ENCODE assay signal across 24 cellular contexts in the genomic region with DNA sequence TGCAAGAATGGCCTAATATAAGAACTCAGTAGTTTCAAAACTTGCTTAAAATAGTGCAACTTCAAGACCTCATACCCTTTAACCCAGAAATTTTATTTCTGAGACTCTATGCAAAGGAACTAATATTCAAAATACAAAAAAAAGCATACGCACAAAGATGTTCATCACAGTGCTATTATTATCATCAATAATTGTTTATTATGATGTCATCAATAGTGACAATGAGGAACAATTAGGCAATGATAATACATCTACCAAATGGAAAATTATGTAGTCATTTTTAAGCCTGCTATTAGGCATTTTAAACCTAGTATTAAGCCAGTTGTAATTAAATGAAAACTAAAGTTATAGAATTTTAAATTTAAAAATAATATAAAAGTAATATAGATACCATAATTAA. TPM values are rescaled to one million over a fixed set of nuclear protein-coding genes. Genes with fewer than 3 reads are reported as not detected.
DNase-seq lines count a peak whose midpoint lies in the region; ATAC-seq, FAIRE-seq and TF ChIP-seq lines count a peak whose summit lies in the region.
"Had no signal": no experiment of that assay in that cellular context is flagged by ENCODE, and none has a peak within 500 bp of the region (broad histone marks: within the 10 kb centered on the region; RNA-seq: fewer than 3 reads in every experiment).

No MANE protein-coding gene starts in this region.

- H3K79me2 ChIP-seq in HepG2 (ENCODE audit: insufficient read depth, low read length) (no peaks in the 10 kb centered on the region), K562 (ENCODE audit: control insufficient read depth, insufficient read depth, low read length) (no peaks in the 10 kb centered on the region), neural cell (replicated peaks; ENCODE audit: insufficient read depth, low read length) (peaks cover 81% of the 10 kb centered on the region)

- CTCF ChIA-PET in HepG2 (lab: Yijun Ruan, JAX; ENCODE audit: low intra/inter-chr PET ratio, low total read pairs) (no interaction called here), K562 (lab: Yijun Ruan, JAX; ENCODE audit: low intra/inter-chr PET ratio) (no interaction called here)

- H3F3A ChIP-seq in neural cell (ENCODE audit: insufficient read depth, low read length, poor library complexity, severe bottlenecking), result no peaks in the 10 kb centered on the region

- H4K20me1 ChIP-seq in HepG2 (ENCODE audit: insufficient read depth, low read length) (no peaks in the 10 kb centered on the region), K562 (replicated peaks; ENCODE audit: control insufficient read depth, insufficient read depth, low read length) (no peaks in the 10 kb centered on the region), neural cell (ENCODE audit: insufficient read depth) (no peaks in the 10 kb centered on the region)

- intact Hi-C loops in HepG2 (cut with micrococcal nuclease; ENCODE audit: unreplicated experiment) (no loop called here), right lobe of liver (cut with DNase I) (no loop called here), K562 (cut with micrococcal nuclease) (loop anchor here (5.0 kb wide), 1 partner anchor 127 kb away; no protein-coding TSS in a partner anchor), adrenal gland (cut with DNase I) (no loop called here)

- ATAC-seq in HepG2, result no peak
- ATAC-seq in right lobe of liver, result no peak
- ATAC-seq in K562, result no peak
- ATAC-seq in HG02973 (IDR thresholded peaks at IDR 0.05; ENCODE audit: unreplicated experiment), result no peak

- no peak overlapping the region for H3K4me2 ChIP-seq in HepG2 (ENCODE audit: low read depth, low read length)
- no peak overlapping the region for H3K4me2 ChIP-seq in K562 (ENCODE audit: insufficient read depth, low read length)
- no peak overlapping the region for H3K4me2 ChIP-seq in neural cell (ENCODE audit: low read length)

- H3K36me3 ChIP-seq in HepG2 (replicated peaks in 1 of 2; ENCODE audit: control insufficient read depth in 1 of 2, insufficient read depth in 2 of 2, low read length in 2 of 2), result no peaks in the 10 kb centered on the region
- no peaks in the 10 kb centered on the region for H3K36me3 ChIP-seq in right lobe of liver
- H3K36me3 ChIP-seq in K562 (ENCODE audit: control insufficient read depth, insufficient read depth, low read length), result no peaks in the 10 kb centered on the region
- H3K36me3 ChIP-seq in neural cell (ENCODE audit: insufficient read depth, low read length), result no peaks in the 10 kb centered on the region
- no peaks in the 10 kb centered on the region for H3K36me3 ChIP-seq in adrenal gland (replicated peaks in 1 of 2)
- H3K36me3 ChIP-seq: BE2C had no signal

- H3K9me3 ChIP-seq in HepG2 (ENCODE audit: low read length) (no peaks in the 10 kb centered on the region), right lobe of liver (no peaks in the 10 kb centered on the region), K562 (replicated peaks; ENCODE audit: control insufficient read depth, insufficient read depth, low read depth, low read length) (no peaks in the 10 kb centered on the region), neural cell (ENCODE audit: low read length) (no peaks in the 10 kb centered on the region), adrenal gland (replicated peaks in 1 of 3) (no peaks in the 10 kb centered on the region)
- H3K9me3 ChIP-seq: BE2C had no signal

- no peak for TF ChIP-seq EP300 in HepG2 (IDR thresholded peaks at IDR 0.05; ENCODE audit: low read depth in 2 of 2, low read length in 2 of 2)
- no peak for TF ChIP-seq EP300 in HepG2 (CRISPR knock-in tag; IDR thresholded peaks at IDR 0.05; ENCODE audit: borderline replicate concordance)
- TF ChIP-seq EP300 in K562 (IDR thresholded peaks at IDR 0.05; ENCODE audit: low read length), result no peak
- no peak for TF ChIP-seq EP300 in neural cell (conservative IDR thresholded peaks at IDR 0.05; ENCODE audit: poor library complexity, severe bottlenecking)

- TF ChIP-seq CTCF in HepG2 (CRISPR knock-in tag; IDR thresholded peaks at IDR 0.05) (no peak), right lobe of liver (IDR thresholded peaks at IDR 0.05) (no peak), K562 (IDR thresholded peaks at IDR 0.05 in 2 of 3, conservative IDR thresholded peaks at IDR 0.05 in 1 of 3; ENCODE audit: insufficient read depth in 2 of 3, low read depth in 1 of 3, low read length in 3 of 3) (no peak), neural cell (IDR thresholded peaks at IDR 0.05; ENCODE audit: poor library complexity, severe bottlenecking) (no peak), adrenal gland (IDR thresholded peaks at IDR 0.05) (no peak)

- in situ Hi-C loops in HepG2 (cut with HindIII; ENCODE audit: extremely low pct_ligation_motif_present, low pct_unique_long_range_greater_than_20kb), result no loop called here
- in situ Hi-C loops in K562 (cut with MboI), result no loop called here

- no peak for TF ChIP-seq RAD21 in HepG2 (CRISPR knock-in tag; IDR thresholded peaks at IDR 0.05)
- no peak for TF ChIP-seq RAD21 in K562 (CRISPR knock-in tag; conservative IDR thresholded peaks at IDR 0.05 in 1 of 2, IDR thresholded peaks at IDR 0.05 in 1 of 2)
- no peak for TF ChIP-seq RAD21 in neural cell (conservative IDR thresholded peaks at IDR 0.05)

- H3K4me1 ChIP-seq in HepG2 (ENCODE audit: insufficient read depth, low read length) (peaks cover 6% of the 10 kb centered on the region), right lobe of liver (peaks cover 0 to 5% (median 0%) of the 10 kb centered on the region in 4 donors), K562 (replicated peaks in 1 of 2; ENCODE audit: control insufficient read depth in 2 of 2, insufficient read depth in 2 of 2, low read length in 2 of 2) (peaks cover 3 to 11% of the 10 kb centered on the region in 2 experiments; a peak in 2 of 5 replicates), adrenal gland (replicated peaks in 1 of 2) (peaks cover 0 to 5% of the 10 kb centered on the region in 2 donors)
- H3K4me1 ChIP-seq: BE2C had no signal

- 49% methylated on average over 1 of the region's 1 CpG for WGBS in HepG2 (ENCODE audit: low lambda C conversion rate)
- WGBS in right lobe of liver (ENCODE audit: insufficient coverage, low coverage, low lambda C conversion rate, missing lambda C conversion rate), result 83% methylated on average over 1 of the region's 1 CpG
- 68% methylated on average over 1 of the region's 1 CpG for WGBS in K562 (ENCODE audit: insufficient coverage, low coverage, missing lambda C conversion rate)
- 72 to 84% (median 81%) methylated on average over 1 of the region's 1 CpG for WGBS in adrenal gland, 4 donors

- BruUV-seq in HepG2 (replicated peaks; lab: Mats Ljungman, UMichigan) (no TSS peak), K562 (replicated peaks; lab: Mats Ljungman, UMichigan) (no TSS peak)

- H3K9me1 ChIP-seq in K562 (ENCODE audit: control insufficient read depth, insufficient read depth, low read length), result no peaks in the 10 kb centered on the region

- H2AFZ ChIP-seq in HepG2 (ENCODE audit: low read length), result no peak overlapping the region
- no peak overlapping the region for H2AFZ ChIP-seq in K562 (ENCODE audit: low read depth, low read length)
- H2AFZ ChIP-seq in neural cell (ENCODE audit: low read depth, low read length), result no peak overlapping the region

- H3K27ac ChIP-seq in HepG2 (ENCODE audit: extremely low read length, insufficient read depth, low read length), result no peak overlapping the region
- H3K27ac ChIP-seq in right lobe of liver, result no peak overlapping the region
- H3K27ac ChIP-seq in K562 (ENCODE audit: extremely low read depth, low read depth, low read length), result no peak overlapping the region
- no peak overlapping the region for H3K27ac ChIP-seq in neural cell (ENCODE audit: low read length)
- H3K27ac ChIP-seq in adrenal gland, result no peak overlapping the region
- H3K27ac ChIP-seq: 22Rv1 had no signal

- H3K9ac ChIP-seq in HepG2 (ENCODE audit: insufficient read depth, low read depth, low read length) (no peak overlapping the region), K562 (ENCODE audit: insufficient read depth in 1 of 2, low read depth in 2 of 2, low read length in 2 of 2) (no peak overlapping the region), neural cell (ENCODE audit: low read length) (no peak overlapping the region)

- TF ChIP-seq POLR2A in HepG2 (IDR thresholded peaks at IDR 0.05; ENCODE audit: insufficient read depth in 1 of 2, low read depth in 2 of 2, low read length in 2 of 2) (no peak), right lobe of liver (IDR thresholded peaks at IDR 0.05) (no peak), K562 (conservative IDR thresholded peaks at IDR 0.05) (no peak), adrenal gland (IDR thresholded peaks at IDR 0.05) (no peak)

- no peaks in the 10 kb centered on the region for H3K9me2 ChIP-seq in neural cell (ENCODE audit: insufficient read depth, low read length)

- FAIRE-seq in HepG2 (lab: Jason Lieb, UNC) (no peak), K562 (lab: Jason Lieb, UNC) (no peak)
- FAIRE-seq: GM12891, GM19239, H1, HTR-8/SVneo had no signal

- H3K4me3 ChIP-seq in HepG2 (replicated peaks in 1 of 3; ENCODE audit: insufficient read depth in 1 of 3, low read depth in 2 of 3, low read length in 3 of 3) (no peak overlapping the region), right lobe of liver (no peak overlapping the region), K562 (no peak overlapping the region), neural cell (ENCODE audit: low read length) (peak overlapping the region; percentile 6), adrenal gland (no peak overlapping the region)

- H3K27me3 ChIP-seq in HepG2 (ENCODE audit: control insufficient read depth in 1 of 2, insufficient read depth in 2 of 2, low read length in 2 of 2) (peaks cover 1 to 20% of the 10 kb centered on the region in 2 experiments; a peak in 4 of 5 replicates), right lobe of liver (no peaks in the 10 kb centered on the region), K562 (ENCODE audit: control insufficient read depth in 2 of 2, insufficient read depth in 2 of 2, low read length in 2 of 2) (no peaks in the 10 kb centered on the region), neural cell (ENCODE audit: insufficient read depth, low read depth, low read length) (no peaks in the 10 kb centered on the region), adrenal gland (no peaks in the 10 kb centered on the region)
- H3K27me3 ChIP-seq: BE2C had no signal

- POLR2A ChIA-PET in HepG2 (lab: Yijun Ruan, JAX) (no interaction called here), K562 (lab: Yijun Ruan, JAX) (no interaction called here)

- no peak for DNase-seq in HepG2 (ENCODE audit: low spot score)
- DNase-seq in right lobe of liver, result no peak
- DNase-seq in K562 (ENCODE audit: extremely low read depth in 1 of 4, low spot score in 3 of 4), result no peak
- DNase-seq in hippocampal formation (lab: John Stamatoyannopoulos, UW), result no peak
- no peak for DNase-seq in globus pallidus (ENCODE audit: low spot score)
- DNase-seq in adrenal gland, result no peak
- DNase-seq: BE2C; CD4-positive, CD25-positive, alpha-beta regulatory T cell; CD8-positive, alpha-beta memory T cell; COR-L47; DMS 273 treated with DMSO at 0.1 percent for 48 hours; DMS53; DND-41; EL; H9 had no signal

RNA-seq across cellular contexts. Expression of a gene that starts 3.3 kb away (rescaled TPM):
- total RNA-seq in HepG2 (2016; rRNA removed; fragmentation: Illumina TruSeq; extraction: Trizol) (0.22 and 0.38 TPM in 2 replicates), right lobe of liver (1 to 10 TPM in 5 of 6 experiments, under 1 TPM in 1; 0.92 to 7.2 (median 3.9) TPM), K562 (2014; rRNA removed) (1.5 and 2.0 TPM in 2 replicates), K562 (2014; rRNA removed; fragmentation: Illumina TruSeq; extraction: Trizol) (2.1 and 2.3 TPM in 2 replicates), K562 (2015; rRNA removed; fragmentation: Illumina TruSeq; extraction: Trizol) (1.6 and 2.6 TPM in 2 replicates), K562 (2021) (1.7 and 2.1 TPM in 2 replicates), adrenal gland (1 to 10 TPM in 5 of 8 donors, under 1 TPM in 3; 0.06 to 6.3 (median 1.9) TPM)
- total RNA-seq in HepG2 (2016; cell fraction: cytosol; rRNA removed; fragmentation: Illumina TruSeq; extraction: Trizol; ENCODE audit: low read depth), result 0.30 and 0.71 TPM in 2 replicates
- 0.24 and 0.46 TPM in 2 replicates for total RNA-seq in HepG2 (2016; cell fraction: insoluble cytoplasmic fraction; rRNA removed; fragmentation: Illumina TruSeq; extraction: Trizol)
- total RNA-seq in HepG2 (2016; cell fraction: membrane; rRNA removed; fragmentation: Illumina TruSeq; extraction: Trizol), result 0.21 and 0.37 TPM in 2 replicates
- 0.25 and 0.47 TPM in 2 replicates for total RNA-seq in HepG2 (2016; cell fraction: nucleus; rRNA removed; fragmentation: Illumina TruSeq; extraction: Trizol)
- polyA plus RNA-seq in HepG2 (2011; rRNA removed) (0.07 and 0.13 TPM in 2 replicates), K562 (2011; rRNA removed) (0.41 and 1.7 TPM in 2 replicates), K562 (2014; fragmentation: Illumina TruSeq; extraction: Trizol) (1.5 TPM in 2 replicates), K562 (2014; fragmentation: Nextera tagmentation; extraction: Ambion mirVana) (under 1 TPM; 0.63 to 0.78 TPM), K562 (2014; rRNA removed) (0.80 and 1.2 TPM in 2 replicates), neural cell (84.6 and 88.1 TPM in 2 replicates), adrenal gland (1 to 10 TPM; 2.4 to 7.6 (median 5.2) TPM)
- 0.04 and 0.10 TPM in 2 replicates for polyA plus RNA-seq in HepG2 (2011; cell fraction: cytosol; rRNA removed)
- 0.08 and 0.19 TPM in 2 replicates for polyA plus RNA-seq in HepG2 (2011; cell fraction: nucleus; rRNA removed)
- 0.20 TPM in 1 of 2 replicates, not detected in the other for polyA plus RNA-seq in HepG2 (2012)
- not detected in 2 replicates for polyA plus RNA-seq in HepG2 (2016; cell fraction: cytosol; fragmentation: Illumina TruSeq; extraction: Trizol; ENCODE audit: low read depth)
- 0.29 and 0.39 TPM in 2 replicates for polyA plus RNA-seq in HepG2 (2016; cell fraction: insoluble cytoplasmic fraction; fragmentation: Illumina TruSeq; extraction: Trizol; ENCODE audit: low read depth)
- 0.14 TPM in 1 of 2 replicates, not detected in the other for polyA plus RNA-seq in HepG2 (2016; cell fraction: membrane; fragmentation: Illumina TruSeq; extraction: Trizol; ENCODE audit: low read depth)
- 0.44 and 0.72 TPM in 2 replicates for polyA plus RNA-seq in HepG2 (2016; cell fraction: nucleus; fragmentation: Illumina TruSeq; extraction: Trizol; ENCODE audit: insufficient read depth, low read depth)
- 0.35 TPM in 1 of 2 replicates, not detected in the other for polyA minus RNA-seq in HepG2 (2011; rRNA and poly(A)+ RNA removed; ENCODE audit: low replicate concordance)
- not detected in 2 replicates for polyA minus RNA-seq in HepG2 (2011; cell fraction: cytosol; rRNA and poly(A)+ RNA removed)
- not detected in 2 replicates for polyA minus RNA-seq in HepG2 (2011; cell fraction: nucleus; rRNA and poly(A)+ RNA removed)
- 3.6 and 9.3 TPM in 2 replicates for total RNA-seq in K562 (2011; cell fraction: chromatin; rRNA removed; ENCODE audit: low replicate concordance)
- 1.3 and 1.4 TPM in 2 replicates for total RNA-seq in K562 (2011; cell fraction: nucleolus; rRNA removed)
- total RNA-seq in K562 (2011; cell fraction: nucleoplasm; rRNA removed), result 2.1 and 6.4 TPM in 2 replicates
- 0.24 and 0.45 TPM in 2 replicates for polyA plus RNA-seq in K562 (2011; cell fraction: cytosol; rRNA removed)
- polyA plus RNA-seq in K562 (2011; cell fraction: nucleus; rRNA removed), result 0.65 and 2.3 TPM in 2 replicates
- 1.7 and 2.5 TPM in 2 replicates for polyA plus RNA-seq in K562 (2012)
- polyA minus RNA-seq in K562 (2011; rRNA and poly(A)+ RNA removed), result 0.75 and 3.4 TPM in 2 replicates
- polyA minus RNA-seq in K562 (2011; cell fraction: cytosol; rRNA and poly(A)+ RNA removed), result 1.3 TPM in 1 of 2 replicates, not detected in the other
- polyA minus RNA-seq in K562 (2011; cell fraction: nucleus; rRNA and poly(A)+ RNA removed), result 0.33 and 1.8 TPM in 2 replicates
- 135 and 157 TPM in 2 replicates for polyA minus RNA-seq in neural cell
- total RNA-seq: G401 had no signal
- polyA plus RNA-seq: IgD-negative memory B cell had no signal
